Comparison of ENCODE assay signal across 8 cellular contexts in the genomic region with DNA sequence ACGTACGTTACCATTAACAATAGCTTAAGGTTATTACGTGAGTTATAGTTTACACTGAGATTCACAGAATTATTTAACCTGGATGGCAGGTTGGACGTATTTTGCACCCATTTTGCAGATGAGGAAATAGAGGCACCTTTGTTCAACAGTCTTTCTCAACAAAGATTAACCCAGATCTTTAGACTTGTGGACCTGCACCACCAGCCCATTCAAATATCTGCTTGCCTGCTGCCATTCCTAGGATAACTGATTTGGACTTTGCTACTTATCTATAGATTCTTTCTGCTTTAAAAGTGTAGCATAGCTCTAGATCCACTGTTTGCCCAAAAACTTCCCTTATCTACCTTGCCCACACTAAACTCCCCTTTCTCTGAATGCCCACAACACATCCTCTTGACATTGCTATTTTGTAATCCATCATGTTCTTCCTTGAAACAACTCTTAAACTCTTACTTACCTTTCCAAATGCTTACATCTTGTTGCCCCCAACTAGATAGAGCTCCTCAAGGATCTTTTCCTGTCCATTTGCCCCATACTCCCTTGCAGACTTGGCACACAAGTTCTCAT. TPM values are rescaled to one million over a fixed set of nuclear protein-coding genes. Genes with fewer than 3 reads are reported as not detected.
DNase-seq lines count a peak whose midpoint lies in the region; ATAC-seq and TF ChIP-seq lines count a peak whose summit lies in the region.

No MANE protein-coding gene starts in this region.

- H3K9me3 Mint-ChIP-seq in activated CD8-positive, alpha-beta T cell treated with anti-CD3 and anti-CD28 coated beads for 36 hours: peaks cover 6% of the 10 kb centered on the region
- H3K9me3 Mint-ChIP-seq in naive thymus-derived CD4-positive, alpha-beta T cell: peaks cover 0 to 7% (median 0%) of the 10 kb centered on the region in 11 donors
- H3K9me3 Mint-ChIP-seq in osteocyte (ENCODE audit: unreplicated experiment) (no peaks in the 10 kb centered on the region), progenitor cell of endocrine pancreas (ENCODE audit: low read depth) (no peaks in the 10 kb centered on the region)

- intact Hi-C loops in activated CD8-positive, alpha-beta T cell treated with anti-CD3 and anti-CD28 coated beads for 36 hours (cut with micrococcal nuclease): no loop called here
- intact Hi-C loops in naive thymus-derived CD4-positive, alpha-beta T cell (cut with micrococcal nuclease): loop anchor here (1.0 to 10.0 kb wide), 6 partner anchors 9 to 594 kb away; partner anchors contain the start of genes HEBP2 (in 1 of the 2) and TNFAIP3 (in 1 of the 2)

- H3K9me3 ChIP-seq in HEK293 (ENCODE audit: control insufficient read depth, insufficient read depth, low read depth, low read length): no peaks in the 10 kb centered on the region
- no peaks in the 10 kb centered on the region for H3K9me3 ChIP-seq in naive thymus-derived CD4-positive, alpha-beta T cell (ENCODE audit: control insufficient read depth in 2 of 3, low read length in 3 of 3)

- ATAC-seq in activated CD8-positive, alpha-beta T cell treated with anti-CD3 and anti-CD28 coated beads for 36 hours: no peak
- ATAC-seq in naive thymus-derived CD4-positive, alpha-beta T cell: no peak
- no peak for ATAC-seq in GM18858 (IDR thresholded peaks at IDR 0.05; ENCODE audit: unreplicated experiment)

- CTCF ChIA-PET in HEK293 (lab: Yijun Ruan, JAX): interaction anchor here (0.7 to 2.9 kb wide), 8 partner anchors 11 to 298 kb away, joined by 3 to 17 read pairs (median 4); partner anchors contain the start of gene TNFAIP3
- CTCF ChIA-PET in activated CD8-positive, alpha-beta T cell treated with anti-CD3 and anti-CD28 coated beads for 36 hours (lab: Charles Lee): interaction anchor here (1.0 to 6.4 kb wide), 7 partner anchors 10 to 130 kb away, joined by 3 to 66 read pairs (median 4); partner anchors contain the start of gene TNFAIP3
- CTCF ChIA-PET in naive thymus-derived CD4-positive, alpha-beta T cell (lab: Charles Lee): interaction anchor here (0.9 to 3.3 kb wide), 6 partner anchors 10 to 132 kb away, joined by 3 to 14 read pairs (median 5); partner anchors contain the start of gene TNFAIP3

- no peak for TF ChIP-seq CTCF in HEK293 (tag by site-specific recombination; IDR thresholded peaks at IDR 0.05)
- TF ChIP-seq CTCF in activated CD8-positive, alpha-beta T cell treated with anti-CD3 and anti-CD28 coated beads for 36 hours (IDR thresholded peaks at IDR 0.05): no peak
- TF ChIP-seq CTCF in osteocyte (IDR thresholded peaks at IDR 0.05): no peak
- no peak for TF ChIP-seq CTCF in progenitor cell of endocrine pancreas (IDR thresholded peaks at IDR 0.05; ENCODE audit: unreplicated experiment)

- H3K4me3 ChIP-seq in HEK293 (ENCODE audit: low read depth, low read length): no peak overlapping the region
- H3K4me3 ChIP-seq in naive thymus-derived CD4-positive, alpha-beta T cell (ENCODE audit: low read length): peak overlapping the region; percentile 14

- H3K36me3 Mint-ChIP-seq in activated CD8-positive, alpha-beta T cell treated with anti-CD3 and anti-CD28 coated beads for 36 hours (ENCODE audit: low read depth): peaks cover under 1% of the 10 kb centered on the region
- peaks cover 0 to 12% (median 0%) of the 10 kb centered on the region in 5 donors for H3K36me3 Mint-ChIP-seq in naive thymus-derived CD4-positive, alpha-beta T cell
- H3K36me3 Mint-ChIP-seq in osteocyte (ENCODE audit: unreplicated experiment) (no peaks in the 10 kb centered on the region), progenitor cell of endocrine pancreas (ENCODE audit: insufficient read depth) (no peaks in the 10 kb centered on the region)

- peak; percentile 40 for DNase-seq in CD1c-positive myeloid dendritic cell (ENCODE audit: extremely low spot score)
- DNase-seq in activated CD8-positive, alpha-beta T cell treated with anti-CD3 and anti-CD28 coated beads for 36 hours: no peak
- no peak for DNase-seq in naive thymus-derived CD4-positive, alpha-beta T cell
- DNase-seq in osteocyte (ENCODE audit: extremely low spot score, unreplicated experiment): no peak
- DNase-seq in ureter (ENCODE audit: low spot score): no peak
- DNase-seq in progenitor cell of endocrine pancreas (ENCODE audit: low spot score, unreplicated experiment): no peak

- POLR2A ChIA-PET in HEK293 (lab: Yijun Ruan, JAX): interaction anchor here (1.6 kb wide), 1 partner anchor 11 kb away, joined by 9 read pairs; no protein-coding TSS in a partner anchor
- POLR2A ChIA-PET in activated CD8-positive, alpha-beta T cell treated with anti-CD3 and anti-CD28 coated beads for 36 hours (lab: Charles Lee): interaction anchor here (1.0 to 4.3 kb wide), 10 partner anchors 9 to 70 kb away, joined by 3 to 21 read pairs (median 6); partner anchors contain the start of gene TNFAIP3
- POLR2A ChIA-PET in naive thymus-derived CD4-positive, alpha-beta T cell (lab: Charles Lee): interaction anchor here (0.9 to 6.9 kb wide), 7 partner anchors 9 to 60 kb away, joined by 4 to 40 read pairs (median 6); partner anchors contain the start of gene TNFAIP3

- peaks cover 67% of the 10 kb centered on the region for H3K4me1 Mint-ChIP-seq in activated CD8-positive, alpha-beta T cell treated with anti-CD3 and anti-CD28 coated beads for 36 hours (ENCODE audit: low read depth)
- H3K4me1 Mint-ChIP-seq in naive thymus-derived CD4-positive, alpha-beta T cell: peaks cover 15 to 50% (median 46%) of the 10 kb centered on the region in 7 donors
- H3K4me1 Mint-ChIP-seq in osteocyte (ENCODE audit: unreplicated experiment) (peaks cover 33% of the 10 kb centered on the region), progenitor cell of endocrine pancreas (ENCODE audit: low read depth) (peaks cover 11% of the 10 kb centered on the region)

- no peaks in the 10 kb centered on the region for H3K36me3 ChIP-seq in HEK293 (ENCODE audit: control insufficient read depth in 2 of 2, insufficient read depth in 1 of 2, low read length in 2 of 2)
- no peaks in the 10 kb centered on the region for H3K36me3 ChIP-seq in naive thymus-derived CD4-positive, alpha-beta T cell (ENCODE audit: control insufficient read depth in 2 of 3, insufficient read depth in 3 of 3, low read length in 3 of 3)

- H3K27me3 Mint-ChIP-seq in activated CD8-positive, alpha-beta T cell treated with anti-CD3 and anti-CD28 coated beads for 36 hours: no peaks in the 10 kb centered on the region
- no peaks in the 10 kb centered on the region for H3K27me3 Mint-ChIP-seq in naive thymus-derived CD4-positive, alpha-beta T cell
- no peaks in the 10 kb centered on the region for H3K27me3 Mint-ChIP-seq in osteocyte (ENCODE audit: unreplicated experiment)
- H3K27me3 Mint-ChIP-seq in progenitor cell of endocrine pancreas: no peaks in the 10 kb centered on the region

- no peak overlapping the region for H3K27ac ChIP-seq in HEK293 (ENCODE audit: extremely low read depth, low read depth, low read length)
- peak overlapping the region; percentile 60 for H3K27ac ChIP-seq in naive thymus-derived CD4-positive, alpha-beta T cell (ENCODE audit: low read depth, low read length)

- H3K4me1 ChIP-seq in HEK293 (ENCODE audit: control insufficient read depth, insufficient read depth, low read length): peaks cover 5% of the 10 kb centered on the region; the same call in 1 of the 2 replicates
- H3K4me1 ChIP-seq in naive thymus-derived CD4-positive, alpha-beta T cell (ENCODE audit: control insufficient read depth in 2 of 2, insufficient read depth in 2 of 2, low read length in 2 of 2): peaks cover 10 to 17% of the 10 kb centered on the region in 2 donors

- H3K27me3 ChIP-seq in naive thymus-derived CD4-positive, alpha-beta T cell (ENCODE audit: control insufficient read depth in 2 of 2, insufficient read depth in 2 of 2, low read length in 2 of 2): no peaks in the 10 kb centered on the region

- peak overlapping the region; percentile 86 for H3K27ac Mint-ChIP-seq in activated CD8-positive, alpha-beta T cell treated with anti-CD3 and anti-CD28 coated beads for 36 hours
- H3K27ac Mint-ChIP-seq in naive thymus-derived CD4-positive, alpha-beta T cell: peak overlapping the region; percentile 89 to 96 (median 93)
- H3K27ac Mint-ChIP-seq in osteocyte (ENCODE audit: unreplicated experiment) (no peak overlapping the region), progenitor cell of endocrine pancreas (no peak overlapping the region)

- peak overlapping the region; percentile 60 for H3K4me3 Mint-ChIP-seq in activated CD8-positive, alpha-beta T cell treated with anti-CD3 and anti-CD28 coated beads for 36 hours
- H3K4me3 Mint-ChIP-seq in naive thymus-derived CD4-positive, alpha-beta T cell: peak overlapping the region; percentile 71 to 84 (median 78)
- H3K4me3 Mint-ChIP-seq in osteocyte (ENCODE audit: unreplicated experiment) (no peak overlapping the region), progenitor cell of endocrine pancreas (ENCODE audit: low read depth) (no peak overlapping the region)

TF ChIP-seq in HEK293, 187 proteins besides CTCF, POLR2A, EP300 and RAD21:
- TF ChIP-seq ZNF580 (tag by site-specific recombination; IDR thresholded peaks at IDR 0.05): 0 out of 2 replicates have a peak, but pooled peaks have one; percentile 18
- no peak for TF ChIP-seq SP2 (tag by site-specific recombination; IDR thresholded peaks at IDR 0.05)
- no peak for TF ChIP-seq ZSCAN23 (tag by site-specific recombination; IDR thresholded peaks at IDR 0.05)

RNA-seq across cellular contexts. Expression of gene TNFAIP3, which starts 56.4 kb away (rescaled TPM):
- total RNA-seq in activated CD8-positive, alpha-beta T cell treated with anti-CD3 and anti-CD28 coated beads for 36 hours: 100 to 1,000 TPM; 399 to 402 TPM
- 1,000 to 10,000 TPM in 2 of 5 experiments, 100 to 1,000 TPM in 3; 135 to 2,915 (median 141) TPM for total RNA-seq in naive thymus-derived CD4-positive, alpha-beta T cell
- polyA plus RNA-seq in naive thymus-derived CD4-positive, alpha-beta T cell: 10 to 100 TPM; 66.6 to 90.5 TPM
- total RNA-seq in osteocyte (12.0 and 17.4 TPM in 2 replicates), ureter (31.0 TPM), progenitor cell of endocrine pancreas (3.6 and 5.1 TPM in 2 replicates)

Comparison
In these comparisons a context has a peak if more than half of its experiments do, and no peak if none do; other contexts are left out.
1. H3K27ac Mint-ChIP-seq: peak in activated CD8-positive, alpha-beta T cell treated with anti-CD3 and anti-CD28 coated beads for 36 hours (single experiment) and naive thymus-derived CD4-positive, alpha-beta T cell (9 of 9); none in osteocyte (single experiment) and progenitor cell of endocrine pancreas (single experiment).
2. H3K4me3 Mint-ChIP-seq: peak in activated CD8-positive, alpha-beta T cell treated with anti-CD3 and anti-CD28 coated beads for 36 hours (single experiment) and naive thymus-derived CD4-positive, alpha-beta T cell (10 of 10); none in osteocyte (single experiment) and progenitor cell of endocrine pancreas (single experiment).